8 cellular contexts compared by ENCODE assay signal in genomic region chr3:156826896-156827882, GRCh38. TPM values are rescaled to one million over a fixed set of nuclear protein-coding genes. Genes with fewer than 3 reads are reported as not detected.
A peak's percentile ranks its signal among the peaks of the same experiment; 100 is the strongest.
DNase-seq lines count a peak whose midpoint lies in the region; ATAC-seq, FAIRE-seq and TF ChIP-seq lines count a peak whose summit lies in the region.

No MANE protein-coding gene starts in this region.

- FAIRE-seq in endothelial cell of umbilical vein (lab: Jason Lieb, UNC) = peak; percentile 50

- no peaks in the 10 kb centered on the region for H4K20me1 ChIP-seq in endothelial cell of umbilical vein (replicated peaks; ENCODE audit: control insufficient read depth, extremely low read depth, insufficient read depth, low read length)
- no peaks in the 10 kb centered on the region for H4K20me1 ChIP-seq in osteoblast (ENCODE audit: insufficient read depth, low read length)

- H3K9me1 ChIP-seq in endothelial cell of umbilical vein (replicated peaks; ENCODE audit: control insufficient read depth, extremely low read depth, insufficient read depth, low read length) = no peaks in the 10 kb centered on the region

- TF ChIP-seq CTCF in endothelial cell of umbilical vein (IDR thresholded peaks at IDR 0.05; ENCODE audit: extremely low read depth in 1 of 2, insufficient read depth in 1 of 2, low read depth in 1 of 2, low read length in 2 of 2) = no peak
- TF ChIP-seq CTCF in osteoblast (IDR thresholded peaks at IDR 0.05; ENCODE audit: extremely low read depth, low read depth, low read length) = no peak

- no TSS peak for BruUV-seq in endothelial cell of umbilical vein (replicated peaks; lab: Mats Ljungman, UMichigan)

- CTCF ChIA-PET in activated CD8-positive, alpha-beta memory T cell treated with anti-CD3 and anti-CD28 coated beads, Interleukin-2, amount 10 ng/mL, durations not matched to agents 7 days and 5 days (lab: Charles Lee) = no interaction called here
- CTCF ChIA-PET in endothelial cell of umbilical vein (lab: Charles Lee) = no interaction called here

- intact Hi-C loops in endothelial cell of umbilical vein (cut with micrococcal nuclease) = loop anchor here (1.0 to 10.0 kb wide), 8 partner anchors 10 to 672 kb away; partner anchors contain the start of gene TIPARP

- peak overlapping the region; percentile 88 for H3K9ac ChIP-seq in endothelial cell of umbilical vein (replicated peaks; ENCODE audit: extremely low read depth, insufficient read depth, low read length)

- H3K4me2 ChIP-seq in endothelial cell of umbilical vein (ENCODE audit: insufficient read depth, low read length) (peak overlapping the region; percentile 97), osteoblast (ENCODE audit: insufficient read depth, low read length) (peak overlapping the region; percentile 99)

- H3K79me2 ChIP-seq in endothelial cell of umbilical vein (ENCODE audit: control insufficient read depth, insufficient read depth, low read length) = peaks cover 2% of the 10 kb centered on the region
- no peaks in the 10 kb centered on the region for H3K79me2 ChIP-seq in osteoblast (ENCODE audit: insufficient read depth, low read length)

- H3K27me3 Mint-ChIP-seq in activated CD8-positive, alpha-beta memory T cell treated with anti-CD3 and anti-CD28 coated beads, Interleukin-2, amount 10 ng/mL, durations not matched to agents 7 days and 5 days = no peaks in the 10 kb centered on the region

- POLR2A ChIA-PET in endothelial cell of umbilical vein (lab: Charles Lee) = no interaction called here

- H3K4me1 ChIP-seq in endothelial cell of umbilical vein (ENCODE audit: control insufficient read depth, extremely low read depth, insufficient read depth, low read length) (peaks cover 20% of the 10 kb centered on the region), osteoblast (ENCODE audit: insufficient read depth, low read length) (peaks cover 14% of the 10 kb centered on the region)

- no peak for DNase-seq in activated CD8-positive, alpha-beta memory T cell treated with anti-CD3 and anti-CD28 coated beads, Interleukin-2, amount 10 ng/mL, durations not matched to agents 7 days and 5 days
- no peak for DNase-seq in activated CD8-positive, alpha-beta memory T cell treated with anti-CD3 and anti-CD28 coated beads for 24 hours
- DNase-seq in OCI-M2 (lab: John Stamatoyannopoulos, UW; ENCODE audit: unreplicated experiment) = peak; percentile 10
- no peak for DNase-seq in endothelial cell of umbilical vein (ENCODE audit: low read depth, low spot score)
- peak; percentile 82 for DNase-seq in osteoblast (ENCODE audit: insufficient read length, low spot score, missing footprints)
- DNase-seq in HK-2 (ENCODE audit: unreplicated experiment) = no peak
- DNase-seq in NCI-H2227 treated with DMSO at 0.1 percent for 48 hours (lab: John Stamatoyannopoulos, UW) = no peak

- H3K9me3 ChIP-seq in endothelial cell of umbilical vein (replicated peaks; ENCODE audit: control insufficient read depth, insufficient read depth, low read length) (no peaks in the 10 kb centered on the region), osteoblast (ENCODE audit: low read depth, low read length) (no peaks in the 10 kb centered on the region)

- H3K4me1 Mint-ChIP-seq in activated CD8-positive, alpha-beta memory T cell treated with anti-CD3 and anti-CD28 coated beads, Interleukin-2, amount 10 ng/mL, durations not matched to agents 7 days and 5 days = peaks cover 26% of the 10 kb centered on the region

- ATAC-seq in activated CD8-positive, alpha-beta memory T cell treated with anti-CD3 and anti-CD28 coated beads, Interleukin-2, amount 10 ng/mL, durations not matched to agents 7 days and 5 days = no peak
- no peak for ATAC-seq in esophagus mucosa

- H3K4me3 ChIP-seq in endothelial cell of umbilical vein (replicated peaks in 1 of 3; ENCODE audit: insufficient read depth in 1 of 3, low read depth in 1 of 3, low read length in 3 of 3) (peak overlapping the region in 2 of 3 experiments; percentile 55 to 90), osteoblast (ENCODE audit: insufficient read depth, low read length) (peak overlapping the region; percentile 79)

- no peaks in the 10 kb centered on the region for H3K36me3 ChIP-seq in endothelial cell of umbilical vein (ENCODE audit: control insufficient read depth in 2 of 2, extremely low read depth in 1 of 2, insufficient read depth in 2 of 2, low read length in 2 of 2)
- H3K36me3 ChIP-seq in osteoblast (ENCODE audit: insufficient read depth, low read length) = no peaks in the 10 kb centered on the region

- no peak for TF ChIP-seq POLR2A in endothelial cell of umbilical vein (IDR thresholded peaks at IDR 0.05; ENCODE audit: low read depth, low read length)

- peaks cover 3% of the 10 kb centered on the region for H3K36me3 Mint-ChIP-seq in activated CD8-positive, alpha-beta memory T cell treated with anti-CD3 and anti-CD28 coated beads, Interleukin-2, amount 10 ng/mL, durations not matched to agents 7 days and 5 days

- H2AFZ ChIP-seq in endothelial cell of umbilical vein (ENCODE audit: low read depth, low read length) (peak overlapping the region; percentile 80), osteoblast (ENCODE audit: low read length) (peak overlapping the region; percentile 61)

- peak overlapping the region; percentile 96 for H3K4me3 Mint-ChIP-seq in activated CD8-positive, alpha-beta memory T cell treated with anti-CD3 and anti-CD28 coated beads, Interleukin-2, amount 10 ng/mL, durations not matched to agents 7 days and 5 days

- peak overlapping the region; percentile 93 for H3K27ac Mint-ChIP-seq in activated CD8-positive, alpha-beta memory T cell treated with anti-CD3 and anti-CD28 coated beads, Interleukin-2, amount 10 ng/mL, durations not matched to agents 7 days and 5 days

- dilution Hi-C loops in endothelial cell of umbilical vein (cut with MboI; ENCODE audit: extremely low pct_ligation_motif_present, low sequenced_read_pairs) = no loop called here

- H3K27ac ChIP-seq in endothelial cell of umbilical vein (ENCODE audit: insufficient read depth, low read depth, low read length) (peak overlapping the region; percentile 100), osteoblast (ENCODE audit: low read depth, low read length) (peak overlapping the region; percentile 100)

- H3K27me3 ChIP-seq in endothelial cell of umbilical vein (ENCODE audit: control insufficient read depth in 2 of 2, insufficient read depth in 2 of 2, low read length in 2 of 2) (no peaks in the 10 kb centered on the region), osteoblast (ENCODE audit: insufficient read depth, low read length) (no peaks in the 10 kb centered on the region)

- H3K9me3 Mint-ChIP-seq in activated CD8-positive, alpha-beta memory T cell treated with anti-CD3 and anti-CD28 coated beads, Interleukin-2, amount 10 ng/mL, durations not matched to agents 7 days and 5 days (ENCODE audit: low read depth) = no peaks in the 10 kb centered on the region

TF ChIP-seq in endothelial cell of umbilical vein, 7 proteins besides CTCF, POLR2A, EP300 and RAD21:
- TF ChIP-seq FOS (IDR thresholded peaks at IDR 0.05; ENCODE audit: borderline replicate concordance, insufficient read depth, low read length) (no peak), MAX (IDR thresholded peaks at IDR 0.05; ENCODE audit: insufficient read depth, insufficient read length) (no peak), POLR2AphosphoS5 (IDR thresholded peaks at IDR 0.05; ENCODE audit: insufficient read depth, low read depth, low read length) (no peak), GATA2 (IDR thresholded peaks at IDR 0.05; ENCODE audit: insufficient read depth, insufficient read length, low read depth, low read length) (no peak), JUN (IDR thresholded peaks at IDR 0.05; ENCODE audit: borderline replicate concordance, insufficient read depth, insufficient read length, low read depth) (no peak), EZH2 (IDR thresholded peaks at IDR 0.05; ENCODE audit: borderline replicate concordance, low read depth, low read length, severe bottlenecking) (no peak), MYC (IDR thresholded peaks at IDR 0.05; ENCODE audit: low read depth, low read length) (no peak)

RNA-seq across cellular contexts. Expression of gene LEKR1, which starts 1.0 kb away (rescaled TPM):
- total RNA-seq in activated CD8-positive, alpha-beta memory T cell treated with anti-CD3 and anti-CD28 coated beads, Interleukin-2, amount 10 ng/mL, durations not matched to agents 7 days and 5 days = 1 to 10 TPM in 1 of 2 experiments, under 1 TPM in 1; 0.76 to 1.1 TPM
- total RNA-seq in endothelial cell of umbilical vein = 0.21 and 0.64 TPM in 2 replicates
- polyA plus RNA-seq in endothelial cell of umbilical vein = 0.07 and 0.16 TPM in 2 replicates
- 0.10 and 0.13 TPM in 2 replicates for polyA plus RNA-seq in endothelial cell of umbilical vein (2011; cell fraction: cytosol; rRNA removed)
- polyA plus RNA-seq in endothelial cell of umbilical vein (2011; cell fraction: nucleus; rRNA removed) = 0.27 and 0.42 TPM in 2 replicates
- polyA plus RNA-seq in endothelial cell of umbilical vein (2012) = 0.13 TPM in 1 of 2 replicates, not detected in the other
- 0.51 and 1.4 TPM in 2 replicates for polyA minus RNA-seq in endothelial cell of umbilical vein
- 1.4 TPM for polyA minus RNA-seq in endothelial cell of umbilical vein (2011; cell fraction: cytosol; rRNA and poly(A)+ RNA removed)
- 2.6 and 4.0 TPM in 2 replicates for polyA minus RNA-seq in endothelial cell of umbilical vein (2011; cell fraction: nucleus; rRNA and poly(A)+ RNA removed)
- total RNA-seq in osteoblast = 0.36 and 1.5 TPM in 2 replicates
- 1.2 TPM for total RNA-seq in esophagus mucosa

Comparison
In these comparisons a context has a peak if more than half of its experiments do, and no peak if none do; other contexts are left out.
1. DNase-seq: peak in OCI-M2 (single experiment) and osteoblast (single experiment); none in activated CD8-positive, alpha-beta memory T cell treated with anti-CD3 and anti-CD28 coated beads, Interleukin-2, amount 10 ng/mL, durations not matched to agents 7 days and 5 days (single experiment), activated CD8-positive, alpha-beta memory T cell treated with anti-CD3 and anti-CD28 coated beads for 24 hours (single experiment), endothelial cell of umbilical vein (single experiment), HK-2 (single experiment) and NCI-H2227 treated with DMSO at 0.1 percent for 48 hours (single experiment).